16 cellular contexts compared by ENCODE assay signal in genomic region chr20:64220891-64221527, GRCh38. TPM values are rescaled to one million over a fixed set of nuclear protein-coding genes. Genes with fewer than 3 reads are reported as not detected.
"Had no signal": no experiment of that assay in that cellular context is flagged by ENCODE, and none has a peak within 500 bp of the region (broad histone marks: within the 10 kb centered on the region; RNA-seq: fewer than 3 reads in every experiment).

No MANE protein-coding gene starts in this region.

- FAIRE-seq: pancreas had no signal

- H3K9me3 Mint-ChIP-seq: activated T-helper 17 cell treated with anti-CD3 and anti-CD28 coated beads, Interleukin-2, amount 50 U/mL, for 72 hours; dendritic cell treated with granulocyte-macrophage colony-stimulating factor and Interleukin-4, amounts not matched to agents 40 ng/mL and 50 ng/mL, for 4 days; stimulated activated memory B cell treated with anti-CD40 and anti-IgM and Interleukin-4, amounts not matched to agents 10 μg/mL and 1 μg/mL and 100 μg/mL, for 72 hours had no signal

- H3K27me3 ChIP-seq: ascending aorta, foreskin keratinocyte, pancreas, thyroid gland had no signal

- H3K27me3 Mint-ChIP-seq: activated T-helper 17 cell treated with anti-CD3 and anti-CD28 coated beads, Interleukin-2, amount 50 U/mL, for 72 hours; dendritic cell treated with granulocyte-macrophage colony-stimulating factor and Interleukin-4, amounts not matched to agents 40 ng/mL and 50 ng/mL, for 4 days had no signal

- H3K36me3 Mint-ChIP-seq: stimulated activated memory B cell treated with anti-CD40 and anti-IgM and Interleukin-4, amounts not matched to agents 10 μg/mL and 1 μg/mL and 100 μg/mL, for 72 hours had no signal

- H3K4me1 Mint-ChIP-seq: stimulated activated memory B cell treated with anti-CD40 and anti-IgM and Interleukin-4, amounts not matched to agents 10 μg/mL and 1 μg/mL and 100 μg/mL, for 72 hours had no signal

- DNase-seq: activated CD4-positive, alpha-beta T cell treated with anti-CD3 and anti-CD28 coated beads, Interleukin-2, amount 50 U/mL, for 48 hours; activated naive CD4-positive, alpha-beta T cell treated with Interleukin-2 at 50 U/mL for 16 hours; effector memory CD4-positive, alpha-beta T cell; foreskin keratinocyte; glutamatergic neuron; lower lobe of right lung; stimulated activated CD4-positive, alpha-beta T cell treated with anti-CD3 and anti-CD28 coated beads, Interleukin-2, amount 100 ng/mL, for 48 hours; T-helper 9 cell; thyroid gland had no signal

- H3K4me3 ChIP-seq: ascending aorta, breast epithelium, lower lobe of right lung, pancreas, thyroid gland had no signal

- H3K36me3 ChIP-seq: ascending aorta, breast epithelium, lower lobe of right lung, pancreas, thyroid gland had no signal

- ATAC-seq: activated T-helper 17 cell treated with anti-CD3 and anti-CD28 coated beads, Interleukin-2, amount 50 U/mL, for 72 hours; foreskin keratinocyte; lower lobe of right lung; pancreas; stimulated activated memory B cell treated with anti-CD40 and anti-IgM and Interleukin-4, amounts not matched to agents 10 μg/mL and 1 μg/mL and 100 μg/mL, for 72 hours had no signal

- H3K27ac ChIP-seq: ascending aorta, breast epithelium, foreskin keratinocyte, lower lobe of right lung, pancreas, VCaP had no signal

- H3K4me3 Mint-ChIP-seq: activated T-helper 17 cell treated with anti-CD3 and anti-CD28 coated beads, Interleukin-2, amount 50 U/mL, for 72 hours; dendritic cell treated with granulocyte-macrophage colony-stimulating factor and Interleukin-4, amounts not matched to agents 40 ng/mL and 50 ng/mL, for 4 days; stimulated activated memory B cell treated with anti-CD40 and anti-IgM and Interleukin-4, amounts not matched to agents 10 μg/mL and 1 μg/mL and 100 μg/mL, for 72 hours had no signal

- H3K27ac Mint-ChIP-seq: activated T-helper 17 cell treated with anti-CD3 and anti-CD28 coated beads, Interleukin-2, amount 50 U/mL, for 72 hours; dendritic cell treated with granulocyte-macrophage colony-stimulating factor and Interleukin-4, amounts not matched to agents 40 ng/mL and 50 ng/mL, for 4 days; stimulated activated memory B cell treated with anti-CD40 and anti-IgM and Interleukin-4, amounts not matched to agents 10 μg/mL and 1 μg/mL and 100 μg/mL, for 72 hours had no signal

- H3K9me3 ChIP-seq: ascending aorta, breast epithelium, lower lobe of right lung, pancreas, thyroid gland had no signal

- H3K4me1 ChIP-seq: ascending aorta, breast epithelium, pancreas had no signal

RNA-seq across cellular contexts. Expression of gene MYT1, which starts 56.8 kb away (rescaled TPM):
- total RNA-seq: ascending aorta, foreskin keratinocyte, lower lobe of right lung had no signal
